12 cellular contexts compared by ENCODE assay signal in the genomic region with DNA sequence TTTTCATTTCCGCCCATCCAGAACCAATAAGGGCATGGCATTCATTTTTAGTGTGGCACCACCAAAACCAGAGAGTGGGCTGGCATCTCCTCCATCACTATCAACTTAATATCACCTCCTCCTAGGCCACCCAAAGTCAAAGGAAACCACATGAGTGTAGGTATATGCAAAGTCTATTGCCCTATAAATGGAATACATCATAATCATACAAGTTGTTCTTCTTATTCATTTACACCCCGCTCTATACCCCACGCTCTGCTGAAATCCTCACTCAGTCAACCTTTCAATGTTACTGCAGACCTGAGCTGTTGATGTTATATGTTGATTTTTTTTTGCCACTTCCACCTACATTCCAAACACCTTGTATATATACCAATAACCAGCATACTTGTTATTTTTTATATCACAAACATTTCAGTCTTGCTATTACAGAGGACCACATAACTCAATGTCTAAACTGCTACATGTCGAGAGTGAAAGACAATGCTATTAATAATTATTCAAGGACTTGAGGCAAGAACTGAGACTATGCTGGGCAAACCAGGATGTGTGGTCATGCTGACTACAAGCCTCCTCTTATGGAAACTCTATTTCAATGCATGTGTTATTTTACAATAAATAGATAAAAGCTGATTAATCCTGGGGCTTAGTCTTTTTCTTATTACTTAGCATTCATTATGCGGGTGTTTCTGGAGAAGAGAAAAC.
DNase-seq lines count a peak whose midpoint lies in the region; ATAC-seq, FAIRE-seq and TF ChIP-seq lines count a peak whose summit lies in the region.
"Had no signal": no experiment of that assay in that cellular context is flagged by ENCODE, and none has a peak within 500 bp of the region (broad histone marks: within the 10 kb centered on the region; RNA-seq: fewer than 3 reads in every experiment).

No MANE protein-coding gene starts in this region.

- DNase-seq in NCI-H2029 treated with DMSO at 0.1 percent for 48 hours (lab: John Stamatoyannopoulos, UW) (no peak), HTR-8/SVneo (ENCODE audit: insufficient read length, low spot score) (no peak), NK-92 (lab: John Stamatoyannopoulos, UW; ENCODE audit: unreplicated experiment) (no peak)
- DNase-seq in NK-92 treated with Interleukin-12 subunit alpha and Interleukin-12 subunit beta, amount 100 ng/mL, for 24 hours (lab: John Stamatoyannopoulos, UW): no peak
- DNase-seq: head of caudate nucleus, NCI-H1092, NCI-H226 had no signal

- no peak for TF ChIP-seq POLR2A in GM18505 (IDR thresholded peaks at IDR 0.05; ENCODE audit: borderline replicate concordance, extremely low read depth, insufficient read depth, insufficient read length)

- ATAC-seq in GM18505 (IDR thresholded peaks at IDR 0.05; ENCODE audit: unreplicated experiment) (peak; percentile 69), GM19452 (IDR thresholded peaks at IDR 0.05; ENCODE audit: unreplicated experiment) (peak; percentile 90), HG02943 (IDR thresholded peaks at IDR 0.05; ENCODE audit: low read depth, unreplicated experiment) (peak; percentile 97), HG03571 (IDR thresholded peaks at IDR 0.05; ENCODE audit: unreplicated experiment) (peak; percentile 97)
- ATAC-seq: activated CD4-positive, CD25-positive, alpha-beta regulatory T cell treated with anti-CD3 and anti-CD28 coated beads, Interleukin-2, amount 50 U/mL, for 24 hours had no signal

- no peak for FAIRE-seq in HTR-8/SVneo (lab: Jason Lieb, UNC)
